14 cellular contexts compared by ENCODE assay signal in genomic region chr1:111205724-111206070, GRCh38. TPM values are rescaled to one million over a fixed set of nuclear protein-coding genes. Genes with fewer than 3 reads are reported as not detected.
DNase-seq lines count a peak whose midpoint lies in the region; ATAC-seq and TF ChIP-seq lines count a peak whose summit lies in the region.
"Had no signal": no experiment of that assay in that cellular context is flagged by ENCODE, and none has a peak within 500 bp of the region (broad histone marks: within the 10 kb centered on the region; RNA-seq: fewer than 3 reads in every experiment).

No MANE protein-coding gene starts in this region.

- no peak for DNase-seq in stimulated activated naive CD8-positive, alpha-beta T cell treated with anti-CD3 and anti-CD28 coated beads, Interleukin-15, Interleukin-2, amounts not matched to agents 100 U/mL and 50 U/mL, for 24 hours
- DNase-seq in SIG-M5 (lab: John Stamatoyannopoulos, UW), result peak; percentile 26
- peak; percentile 7 for DNase-seq in fibroblast of mammary gland (ENCODE audit: low read depth)
- DNase-seq in NCI-H774 (lab: John Stamatoyannopoulos, UW), result no peak
- DNase-seq in RKO (ENCODE audit: low spot score), result no peak
- no peak for DNase-seq in Caco-2
- DNase-seq: NCI-H2107; PC-3; stimulated activated CD8-positive, alpha-beta memory T cell treated with anti-CD3 and anti-CD28 coated beads, Interleukin-4, amount 100 ng/mL, for 48 hours had no signal

- POLR2A ChIA-PET in Caco-2 (lab: Charles Lee), result no interaction called here

- H3K4me1 ChIP-seq in Caco-2, result peaks cover 34% of the 10 kb centered on the region

- no peaks in the 10 kb centered on the region for H3K9me3 Mint-ChIP-seq in stimulated activated naive CD8-positive, alpha-beta T cell treated with anti-CD3 and anti-CD28 coated beads, Interleukin-15, Interleukin-2, amounts not matched to agents 100 ng/mL and 50 ng/mL, for 24 hours
- H3K9me3 Mint-ChIP-seq in Caco-2 (ENCODE audit: unreplicated experiment), result no peaks in the 10 kb centered on the region

- peaks cover 80% of the 10 kb centered on the region for H3K4me1 Mint-ChIP-seq in stimulated activated naive CD8-positive, alpha-beta T cell treated with anti-CD3 and anti-CD28 coated beads, Interleukin-15, Interleukin-2, amounts not matched to agents 100 ng/mL and 50 ng/mL, for 24 hours (ENCODE audit: low read depth)
- peaks cover 14% of the 10 kb centered on the region for H3K4me1 Mint-ChIP-seq in Caco-2 (ENCODE audit: low read depth, unreplicated experiment)

- no peak for ATAC-seq in stimulated activated naive CD8-positive, alpha-beta T cell treated with anti-CD3 and anti-CD28 coated beads, Interleukin-15, Interleukin-2, amounts not matched to agents 100 U/mL and 50 U/mL, for 24 hours
- ATAC-seq in GM19023 (IDR thresholded peaks at IDR 0.05; ENCODE audit: unreplicated experiment), result no peak
- ATAC-seq: gastroesophageal sphincter, left lobe of liver, PC-3 had no signal

- intact Hi-C loops in Caco-2 (cut with micrococcal nuclease; ENCODE audit: unreplicated experiment), result no loop called here

- CTCF ChIA-PET in Caco-2 (lab: Charles Lee), result no interaction called here

- no peaks in the 10 kb centered on the region for H3K36me3 ChIP-seq in Caco-2 (ENCODE audit: control insufficient read depth, insufficient read depth, low read length)
- H3K36me3 ChIP-seq: gastroesophageal sphincter had no signal

- H3K27me3 ChIP-seq in Caco-2 (replicated peaks; ENCODE audit: control insufficient read depth, insufficient read depth, low read length), result no peaks in the 10 kb centered on the region

- peak overlapping the region; percentile 25 for H3K4me3 Mint-ChIP-seq in stimulated activated naive CD8-positive, alpha-beta T cell treated with anti-CD3 and anti-CD28 coated beads, Interleukin-15, Interleukin-2, amounts not matched to agents 100 ng/mL and 50 ng/mL, for 24 hours
- H3K4me3 Mint-ChIP-seq in Caco-2 (ENCODE audit: unreplicated experiment), result no peak overlapping the region

- TF ChIP-seq CTCF in fibroblast of mammary gland (conservative IDR thresholded peaks at IDR 0.05; ENCODE audit: control insufficient read depth, insufficient read depth, low read depth, low read length) (no peak), Caco-2 (IDR thresholded peaks at IDR 0.05; ENCODE audit: insufficient read depth in 1 of 2, low read depth in 1 of 2, low read length in 1 of 2, severe bottlenecking in 1 of 2, unreplicated experiment in 1 of 2) (no peak)

- no peak overlapping the region for H3K4me3 ChIP-seq in fibroblast of mammary gland (ENCODE audit: control insufficient read depth, low read depth, low read length)
- H3K4me3 ChIP-seq in Caco-2 (ENCODE audit: low read depth, low read length), result no peak overlapping the region
- H3K4me3 ChIP-seq: gastroesophageal sphincter had no signal

- H3K27me3 Mint-ChIP-seq in stimulated activated naive CD8-positive, alpha-beta T cell treated with anti-CD3 and anti-CD28 coated beads, Interleukin-15, Interleukin-2, amounts not matched to agents 100 ng/mL and 50 ng/mL, for 24 hours, result no peaks in the 10 kb centered on the region
- no peaks in the 10 kb centered on the region for H3K27me3 Mint-ChIP-seq in Caco-2 (ENCODE audit: insufficient read depth, unreplicated experiment)

- H3K36me3 Mint-ChIP-seq in stimulated activated naive CD8-positive, alpha-beta T cell treated with anti-CD3 and anti-CD28 coated beads, Interleukin-15, Interleukin-2, amounts not matched to agents 100 ng/mL and 50 ng/mL, for 24 hours (ENCODE audit: low read depth), result no peaks in the 10 kb centered on the region
- H3K36me3 Mint-ChIP-seq in Caco-2 (ENCODE audit: insufficient read depth, unreplicated experiment), result no peaks in the 10 kb centered on the region

- H3K27ac Mint-ChIP-seq in stimulated activated naive CD8-positive, alpha-beta T cell treated with anti-CD3 and anti-CD28 coated beads, Interleukin-15, Interleukin-2, amounts not matched to agents 100 ng/mL and 50 ng/mL, for 24 hours, result peak overlapping the region; percentile 16
- no peak overlapping the region for H3K27ac Mint-ChIP-seq in Caco-2 (ENCODE audit: unreplicated experiment)

- H3K9me3 ChIP-seq in Caco-2, result no peaks in the 10 kb centered on the region
- H3K9me3 ChIP-seq: gastroesophageal sphincter had no signal

- no TSS peak for BruUV-seq in Caco-2 (replicated peaks; lab: Mats Ljungman, UMichigan)

RNA-seq across cellular contexts. Expression of gene DENND2D, which starts 5.3 kb away (rescaled TPM):
- total RNA-seq in Caco-2 (2022), result 20.4 and 23.2 TPM in 2 replicates

RNA-seq across cellular contexts. Expression of gene CHI3L2, which starts 21.8 kb away (rescaled TPM):
- total RNA-seq in Caco-2 (2022), result not detected in 2 replicates
- total RNA-seq: cerebellum had no signal

Comparison
In these comparisons a context has a peak if more than half of its experiments do, and no peak if none do; other contexts are left out.
1. DNase-seq: peak in SIG-M5 (single experiment) and fibroblast of mammary gland (single experiment); none in stimulated activated naive CD8-positive, alpha-beta T cell treated with anti-CD3 and anti-CD28 coated beads, Interleukin-15, Interleukin-2, amounts not matched to agents 100 U/mL and 50 U/mL, for 24 hours (single experiment), NCI-H774 (single experiment), RKO (single experiment) and Caco-2 (0 of 2).